ENCODE assay signal across 8 cellular contexts in genomic region chr16:69397821-69398521, GRCh38. TPM values are rescaled to one million over a fixed set of nuclear protein-coding genes. Genes with fewer than 3 reads are reported as not detected.
DNase-seq lines count a peak whose midpoint lies in the region; ATAC-seq and TF ChIP-seq lines count a peak whose summit lies in the region.

No MANE protein-coding gene starts in this region.

- no peaks in the 10 kb centered on the region for H3K27me3 Mint-ChIP-seq in activated naive CD8-positive, alpha-beta T cell
- H3K27me3 Mint-ChIP-seq in activated naive CD8-positive, alpha-beta T cell treated with anti-CD3 and anti-CD28 coated beads, Interleukin-2, amount 50 U/mL, for 24 hours, result peaks cover 2% of the 10 kb centered on the region
- H3K27me3 Mint-ChIP-seq in endothelial cell (ENCODE audit: unreplicated experiment), result no peaks in the 10 kb centered on the region

- intact Hi-C loops in Panc1 (cut with micrococcal nuclease; ENCODE audit: unreplicated experiment), result loop anchor here (5.0 to 10.0 kb wide), 2 partner anchors 49 to 77 kb away; no protein-coding TSS in a partner anchor
- intact Hi-C loops in mucosa of descending colon (cut with DNase I, micrococcal nuclease), result no loop called here

- no TSS peak for BruUV-seq in Panc1 (replicated peaks; lab: Mats Ljungman, UMichigan)

- H3K4me1 ChIP-seq in Panc1 (ENCODE audit: control insufficient read depth, insufficient read depth, low read length), result peaks cover 52% of the 10 kb centered on the region
- H3K4me1 ChIP-seq in mucosa of descending colon (ENCODE audit: low read depth), result peaks cover 46% of the 10 kb centered on the region

- CTCF ChIA-PET in Panc1 (lab: Charles Lee), result no interaction called here

- no peak for DNase-seq in activated naive CD8-positive, alpha-beta T cell treated with anti-CD3 and anti-CD28 coated beads, Interleukin-2, amount 50 U/mL, for 24 hours
- no peak for DNase-seq in Panc1 (ENCODE audit: low read depth, low spot score)
- DNase-seq in endothelial cell (ENCODE audit: low spot score), result peak; percentile 57
- peak in 1 of 3 donors; percentile 49 for DNase-seq in mucosa of descending colon
- DNase-seq in T1000 (lab: John Stamatoyannopoulos, UW), result no peak

- no peaks in the 10 kb centered on the region for H3K36me3 ChIP-seq in Panc1 (ENCODE audit: control insufficient read depth, insufficient read depth, low read length)
- no peaks in the 10 kb centered on the region for H3K36me3 ChIP-seq in mucosa of descending colon (ENCODE audit: low read depth)

- ATAC-seq in activated naive CD8-positive, alpha-beta T cell treated with anti-CD3 and anti-CD28 coated beads, Interleukin-2, amount 50 U/mL, for 24 hours, result no peak
- ATAC-seq in Panc1, result peak; percentile 84
- ATAC-seq in mucosa of descending colon, result peak; percentile 41
- no peak for ATAC-seq in GM18498 (IDR thresholded peaks at IDR 0.05; ENCODE audit: unreplicated experiment)
- no peak for ATAC-seq in HG02840 (IDR thresholded peaks at IDR 0.05; ENCODE audit: low FRiP score, unreplicated experiment)

- no peaks in the 10 kb centered on the region for H3K36me3 Mint-ChIP-seq in activated naive CD8-positive, alpha-beta T cell
- H3K36me3 Mint-ChIP-seq in activated naive CD8-positive, alpha-beta T cell treated with anti-CD3 and anti-CD28 coated beads, Interleukin-2, amount 50 U/mL, for 24 hours (ENCODE audit: low read depth), result no peaks in the 10 kb centered on the region
- H3K36me3 Mint-ChIP-seq in endothelial cell (ENCODE audit: low read depth, unreplicated experiment), result no peaks in the 10 kb centered on the region

- H3K4me3 Mint-ChIP-seq in activated naive CD8-positive, alpha-beta T cell, result no peak overlapping the region
- no peak overlapping the region for H3K4me3 Mint-ChIP-seq in activated naive CD8-positive, alpha-beta T cell treated with anti-CD3 and anti-CD28 coated beads, Interleukin-2, amount 50 U/mL, for 24 hours
- no peak overlapping the region for H3K4me3 Mint-ChIP-seq in endothelial cell (ENCODE audit: unreplicated experiment)

- H3K27ac Mint-ChIP-seq in activated naive CD8-positive, alpha-beta T cell, result peak overlapping the region; percentile 58
- H3K27ac Mint-ChIP-seq in activated naive CD8-positive, alpha-beta T cell treated with anti-CD3 and anti-CD28 coated beads, Interleukin-2, amount 50 U/mL, for 24 hours, result no peak overlapping the region
- peak overlapping the region; percentile 39 for H3K27ac Mint-ChIP-seq in endothelial cell (ENCODE audit: unreplicated experiment)

- peak overlapping the region in 1 of 2 experiments; percentile 31; a peak in 2 of 4 replicates for H3K4me3 ChIP-seq in Panc1 (ENCODE audit: low read depth in 2 of 2, low read length in 2 of 2)
- no peak overlapping the region for H3K4me3 ChIP-seq in mucosa of descending colon

- H3K27me3 ChIP-seq in Panc1 (ENCODE audit: control insufficient read depth, insufficient read depth, low read length), result no peaks in the 10 kb centered on the region

- POLR2A ChIA-PET in Panc1 (lab: Charles Lee), result interaction anchor here (0.6 to 1.0 kb wide), 5 partner anchors 16 to 141 kb away, joined by 3 to 11 read pairs (median 4); no protein-coding TSS in a partner anchor

- H3K9me3 Mint-ChIP-seq in activated naive CD8-positive, alpha-beta T cell (ENCODE audit: low read depth), result no peaks in the 10 kb centered on the region
- no peaks in the 10 kb centered on the region for H3K9me3 Mint-ChIP-seq in activated naive CD8-positive, alpha-beta T cell treated with anti-CD3 and anti-CD28 coated beads, Interleukin-2, amount 50 U/mL, for 24 hours
- no peaks in the 10 kb centered on the region for H3K9me3 Mint-ChIP-seq in endothelial cell (ENCODE audit: unreplicated experiment)

- peaks cover 17% of the 10 kb centered on the region for H3K4me1 Mint-ChIP-seq in activated naive CD8-positive, alpha-beta T cell (ENCODE audit: low read depth)
- peaks cover 36% of the 10 kb centered on the region for H3K4me1 Mint-ChIP-seq in activated naive CD8-positive, alpha-beta T cell treated with anti-CD3 and anti-CD28 coated beads, Interleukin-2, amount 50 U/mL, for 24 hours
- peaks cover 17% of the 10 kb centered on the region for H3K4me1 Mint-ChIP-seq in endothelial cell (ENCODE audit: unreplicated experiment)

- peak; percentile 83 for TF ChIP-seq CTCF in Panc1 (IDR thresholded peaks at IDR 0.05)
- peak; percentile 36 for TF ChIP-seq CTCF in endothelial cell (IDR thresholded peaks at IDR 0.05; ENCODE audit: unreplicated experiment)
- no peak for TF ChIP-seq CTCF in mucosa of descending colon (IDR thresholded peaks at IDR 0.05)

- peak overlapping the region; percentile 97 for H3K27ac ChIP-seq in Panc1 (ENCODE audit: low read length)

- in situ Hi-C loops in Panc1 (cut with HindIII; ENCODE audit: low pct_unique_long_range_greater_than_20kb, low sequenced_read_pairs), result no loop called here

- H3K9me3 ChIP-seq in Panc1 (ENCODE audit: control insufficient read depth, insufficient read depth, low read depth, low read length) (no peaks in the 10 kb centered on the region), mucosa of descending colon (no peaks in the 10 kb centered on the region)

RNA-seq across cellular contexts. Expression of gene TERF2, which starts 12.2 kb away (rescaled TPM):
- total RNA-seq in Panc1 (2021; ENCODE audit: unreplicated experiment) (27.9 TPM), endothelial cell (ENCODE audit: unreplicated experiment) (39.4 TPM), mucosa of descending colon (10 to 100 TPM; 27.4 to 45.4 (median 35.1) TPM)
- polyA plus RNA-seq in Panc1 (2012; ENCODE audit: insufficient read length), result 48.8 TPM

RNA-seq across cellular contexts. Expression of gene CYB5B, which starts 26.4 kb away (rescaled TPM):
- 326 TPM for total RNA-seq in Panc1 (2021; ENCODE audit: unreplicated experiment)
- polyA plus RNA-seq in Panc1 (2012; ENCODE audit: insufficient read length), result 396 TPM
- total RNA-seq in endothelial cell (ENCODE audit: unreplicated experiment), result 120 TPM
- 100 to 1,000 TPM; 121 to 187 (median 159) TPM for total RNA-seq in mucosa of descending colon

RNA-seq across cellular contexts. Expression of gene TMED6, which starts 46.4 kb away (rescaled TPM):
- total RNA-seq in Panc1 (2021; ENCODE audit: unreplicated experiment) (0.36 TPM), endothelial cell (ENCODE audit: unreplicated experiment) (1.2 TPM), mucosa of descending colon (10 to 100 TPM in 1 of 3 donors, 1 to 10 TPM in 2; 2.2 to 18.1 (median 2.3) TPM)
- 0.31 TPM for polyA plus RNA-seq in Panc1 (2012; ENCODE audit: insufficient read length)

RNA-seq across cellular contexts. Expression of gene NIP7, which starts 58.4 kb away (rescaled TPM):
- total RNA-seq in Panc1 (2021; ENCODE audit: unreplicated experiment), result 35.3 TPM
- polyA plus RNA-seq in Panc1 (2012; ENCODE audit: insufficient read length), result 31.2 TPM
- total RNA-seq in endothelial cell (ENCODE audit: unreplicated experiment), result 34.4 TPM
- total RNA-seq in mucosa of descending colon, result 10 to 100 TPM; 20.1 to 25.1 (median 22.4) TPM

RNA-seq across cellular contexts. Expression of gene COG8, which starts 58.6 kb away (rescaled TPM):
- total RNA-seq in Panc1 (2021; ENCODE audit: unreplicated experiment), result 30.5 TPM
- polyA plus RNA-seq in Panc1 (2012; ENCODE audit: insufficient read length), result 19.1 TPM
- total RNA-seq in endothelial cell (ENCODE audit: unreplicated experiment), result 33.1 TPM
- 10 to 100 TPM; 35.6 to 38.3 (median 36.8) TPM for total RNA-seq in mucosa of descending colon

Comparison
In these comparisons a context has a peak if more than half of its experiments do, and no peak if none do; other contexts are left out.
1. ATAC-seq: peak in Panc1 (single experiment) and mucosa of descending colon (single experiment); none in activated naive CD8-positive, alpha-beta T cell treated with anti-CD3 and anti-CD28 coated beads, Interleukin-2, amount 50 U/mL, for 24 hours (single experiment), GM18498 (single experiment) and HG02840 (single experiment).